8 cellular contexts compared by ENCODE assay signal in genomic region chr1:156766288-156767100, GRCh38. TPM values are rescaled to one million over a fixed set of nuclear protein-coding genes. Genes with fewer than 3 reads are reported as not detected.
DNase-seq lines count a peak whose midpoint lies in the region; ATAC-seq lines count a peak whose summit lies in the region.

No MANE protein-coding gene starts in this region.

- no peaks in the 10 kb centered on the region for H3K9me3 ChIP-seq in KOPT-K1 (ENCODE audit: insufficient read depth, low read length, poor library complexity, severe bottlenecking)
- H3K9me3 ChIP-seq in mucosa of stomach (ENCODE audit: control insufficient read depth, low read length): no peaks in the 10 kb centered on the region

- H3K27me3 ChIP-seq in mucosa of stomach (ENCODE audit: control insufficient read depth, insufficient read depth, low read length): no peaks in the 10 kb centered on the region

- peak; percentile 6 for ATAC-seq in GM21367 (IDR thresholded peaks at IDR 0.05; ENCODE audit: unreplicated experiment)
- no peak for ATAC-seq in HG02763 (IDR thresholded peaks at IDR 0.05; ENCODE audit: unreplicated experiment)

- H3K36me3 ChIP-seq in KOPT-K1 (ENCODE audit: insufficient read depth, low read length) (peaks cover 18% of the 10 kb centered on the region), mucosa of stomach (ENCODE audit: control insufficient read depth, insufficient read depth, low read length) (no peaks in the 10 kb centered on the region)

- in situ Hi-C loops in Caki2 (cut with HindIII; ENCODE audit: low pct_unique_long_range_greater_than_20kb, low sequenced_read_pairs): no loop called here

- H3K4me1 ChIP-seq in mucosa of stomach (ENCODE audit: control insufficient read depth, insufficient read depth, low read length): peaks cover 13% of the 10 kb centered on the region

- H3K27ac ChIP-seq in KOPT-K1 (ENCODE audit: low read depth, low read length, poor library complexity, severe bottlenecking) (peak overlapping the region; percentile 86), cingulate gyrus (ENCODE audit: low read depth, low read length) (peak overlapping the region; percentile 94)

- DNase-seq in Caki2 (ENCODE audit: low read depth) (peak; percentile 35), NOMO-1 treated with dmso at 0.1 percent for 144 hours (lab: John Stamatoyannopoulos, UW; ENCODE audit: unreplicated experiment) (no peak), COR-L47 (lab: John Stamatoyannopoulos, UW) (no peak)

- peak overlapping the region; percentile 70 for H3K4me3 ChIP-seq in mucosa of stomach (ENCODE audit: low read length)

- H3K9ac ChIP-seq in mucosa of stomach (ENCODE audit: low read length): peak overlapping the region; percentile 74

RNA-seq across cellular contexts. Expression of gene PRCC, which starts 0.8 kb away (rescaled TPM):
- total RNA-seq in Caki2 (2014; rRNA removed; shearing (Covaris generic); ENCODE audit: low replicate concordance): 29.4 and 50.9 TPM in 2 replicates

RNA-seq across cellular contexts. Expression of gene HDGF, which starts 15.0 kb away (rescaled TPM):
- 463 and 550 TPM in 2 replicates for total RNA-seq in Caki2 (2014; rRNA removed; shearing (Covaris generic); ENCODE audit: low replicate concordance)

RNA-seq across cellular contexts. Expression of gene MRPL24, which starts 25.6 kb away (rescaled TPM):
- total RNA-seq in Caki2 (2014; rRNA removed; shearing (Covaris generic); ENCODE audit: low replicate concordance): 181 and 194 TPM in 2 replicates

RNA-seq across cellular contexts. Expression of gene ISG20L2, which starts 37.9 kb away (rescaled TPM):
- total RNA-seq in Caki2 (2014; rRNA removed; shearing (Covaris generic); ENCODE audit: low replicate concordance): 9.6 and 19.6 TPM in 2 replicates

RNA-seq across cellular contexts. Expression of gene METTL25B, which starts 38.2 kb away (rescaled TPM):
- total RNA-seq in Caki2 (2014; rRNA removed; shearing (Covaris generic); ENCODE audit: low replicate concordance): 34.4 and 34.6 TPM in 2 replicates
